Comparison of ENCODE assay signal across 8 cellular contexts in the genomic region with DNA sequence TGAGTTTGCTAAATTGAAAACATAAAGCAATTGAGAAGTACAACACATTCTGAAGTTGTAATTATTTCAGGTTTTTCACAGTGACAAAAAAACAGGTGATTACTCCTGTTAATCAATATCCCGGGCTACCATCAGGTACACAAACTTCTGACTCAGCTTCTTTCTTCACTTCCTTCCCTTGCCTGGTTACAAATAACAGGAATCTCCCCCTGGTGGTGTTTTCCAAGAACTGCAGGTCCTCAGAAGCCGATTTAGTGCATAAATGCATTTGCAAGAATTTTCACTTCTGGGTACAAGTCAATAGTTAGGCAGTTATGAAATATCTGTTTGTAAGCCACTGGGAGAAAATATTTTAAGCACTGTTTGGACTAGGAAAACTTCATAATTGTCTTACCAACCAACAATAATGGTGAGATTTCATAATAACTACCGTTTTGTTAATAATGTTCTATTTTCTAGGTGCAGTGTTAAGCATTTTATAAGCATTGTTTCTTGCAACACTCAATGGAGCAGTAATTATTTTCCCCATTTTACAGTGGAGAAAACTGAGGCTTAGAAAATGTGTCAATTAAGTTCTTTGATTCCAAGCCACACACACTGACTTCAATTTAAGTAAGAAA. TPM values are rescaled to one million over a fixed set of nuclear protein-coding genes. Genes with fewer than 3 reads are reported as not detected.
A peak's percentile ranks its signal among the peaks of the same experiment; 100 is the strongest.
DNase-seq lines count a peak whose midpoint lies in the region; ATAC-seq and TF ChIP-seq lines count a peak whose summit lies in the region.

No MANE protein-coding gene starts in this region.

- H3K9ac ChIP-seq in skeletal muscle satellite cell (ENCODE audit: low read depth, low read length) = peak overlapping the region; percentile 23

- no peak overlapping the region for H3K4me2 ChIP-seq in skeletal muscle satellite cell (ENCODE audit: low read length)

- TF ChIP-seq CTCF in AG09309 (IDR thresholded peaks at IDR 0.05; ENCODE audit: control insufficient read depth, insufficient read depth, low read depth, low read length, missing control alignments) = peak; percentile 81

- ATAC-seq in GM21423 (IDR thresholded peaks at IDR 0.05; ENCODE audit: unreplicated experiment) = peak; percentile 59
- no peak for ATAC-seq in HG03565 (IDR thresholded peaks at IDR 0.05; ENCODE audit: unreplicated experiment)

- peaks cover 11% of the 10 kb centered on the region for H3K4me1 ChIP-seq in skeletal muscle satellite cell (ENCODE audit: control insufficient read depth, insufficient read depth, low read length)

- peaks cover 30% of the 10 kb centered on the region for H3K36me3 ChIP-seq in skeletal muscle satellite cell (ENCODE audit: insufficient read depth, low read length)

- H3K9me3 ChIP-seq in skeletal muscle satellite cell (replicated peaks; ENCODE audit: low read length) = no peaks in the 10 kb centered on the region

- H3K27me3 ChIP-seq in skeletal muscle satellite cell (ENCODE audit: control insufficient read depth, insufficient read depth, low read length) = no peaks in the 10 kb centered on the region

- H3K4me3 ChIP-seq in AG09309 (ENCODE audit: control insufficient read depth, low read depth, low read length) = no peak overlapping the region
- H3K4me3 ChIP-seq in skeletal muscle satellite cell (ENCODE audit: low read length) = no peak overlapping the region

- DNase-seq in AG09309 (ENCODE audit: low read depth) = peak; percentile 72
- peak; percentile 49 to 77 for DNase-seq in NCI-H187 (lab: John Stamatoyannopoulos, UW)
- DNase-seq in T-helper 2 cell = peak in 4 of 5 experiments; percentile 62 to 86 (median 63)
- DNase-seq in anterior cingulate cortex (lab: John Stamatoyannopoulos, UW) = peak in 48 of 58 donors; percentile 3 to 83 (median 45)
- DNase-seq in hippocampal formation (lab: John Stamatoyannopoulos, UW) = peak; percentile 56 to 90

RNA-seq across cellular contexts. Expression of gene GMCL1, which starts 12.4 kb away (rescaled TPM):
- 3.8 and 3.9 TPM in 2 replicates for total RNA-seq in skeletal muscle satellite cell (2012; rRNA removed)
